In the genomic region with DNA sequence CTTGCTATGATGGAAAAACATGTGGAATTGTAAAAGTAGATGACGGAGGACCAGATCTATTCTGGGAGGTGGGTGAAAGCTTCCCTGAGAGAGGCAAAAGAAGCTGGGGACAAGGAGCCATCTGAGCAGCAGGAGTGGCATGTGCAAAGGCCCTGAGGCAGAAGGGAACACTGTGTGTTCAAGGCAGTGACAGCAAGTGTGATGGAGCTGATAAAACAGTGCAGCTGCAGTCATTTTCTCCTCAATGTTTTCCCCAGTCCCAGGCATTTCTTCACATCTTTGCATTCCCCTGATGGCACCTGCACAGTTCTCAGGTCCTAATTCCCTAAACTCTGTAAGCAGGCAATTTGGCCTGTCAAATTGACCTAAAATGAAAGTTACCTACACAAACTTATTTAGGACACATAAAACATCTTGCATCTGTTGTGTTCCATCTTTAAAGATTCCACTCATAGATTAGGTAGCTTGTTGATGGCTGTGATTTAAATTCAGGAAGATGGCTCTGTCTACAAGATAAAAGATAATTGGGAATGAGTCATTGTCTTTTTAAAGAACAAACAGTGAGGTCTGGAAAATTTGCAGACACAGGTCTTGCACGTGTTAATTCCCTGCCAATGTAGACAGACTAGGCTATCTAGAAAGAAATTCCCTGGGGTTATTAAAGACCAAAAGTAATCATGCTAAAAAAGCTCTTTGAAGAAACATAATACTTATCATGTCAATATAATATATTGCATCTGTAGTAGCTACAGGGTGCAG, we compare ENCODE assay signal across 17 cellular contexts.
"Had no signal": no experiment of that assay in that cellular context is flagged by ENCODE, and none has a peak within 500 bp of the region (broad histone marks: within the 10 kb centered on the region; RNA-seq: fewer than 3 reads in every experiment).

No MANE protein-coding gene starts in this region.

- H3K4me3 ChIP-seq: body of pancreas, cardiac muscle cell, mucosa of descending colon, tibial artery had no signal

- ATAC-seq: activated CD4-positive, CD25-positive, alpha-beta regulatory T cell treated with anti-CD3 and anti-CD28 coated beads, Interleukin-2, amount 50 U/mL, for 24 hours; activated CD8-positive, alpha-beta T cell treated with anti-CD3 and anti-CD28 coated beads for 36 hours; activated naive CD8-positive, alpha-beta T cell treated with anti-CD3 and anti-CD28 coated beads, Interleukin-2, amount 50 U/mL, for 24 hours; body of pancreas; foreskin keratinocyte; mucosa of descending colon had no signal

- DNase-seq: activated CD4-positive, alpha-beta T cell treated with anti-CD3 and anti-CD28 coated beads, Interleukin-2, amount 10 ng/mL, durations not matched to agents 24 days and 14 days; activated CD8-positive, alpha-beta T cell treated with anti-CD3 and anti-CD28 coated beads for 36 hours; activated gamma-delta T cell; activated naive CD4-positive, alpha-beta T cell treated with anti-CD3 and anti-CD28 coated beads, Interleukin-2, amount 50 U/mL, for 16 hours; activated naive CD8-positive, alpha-beta T cell treated with anti-CD3 and anti-CD28 coated beads, Interleukin-2, amount 50 U/mL, for 24 hours; body of pancreas; foreskin keratinocyte; hippocampal formation; mucosa of descending colon; naive B cell; posterior cingulate gyrus; stimulated activated CD4-positive, alpha-beta T cell treated with anti-CD3 and anti-CD28 coated beads, Interleukin-4, amount 100 ng/mL, for 24 hours; substantia nigra; T-helper 2 cell; tibial artery had no signal

- H3K27ac ChIP-seq: body of pancreas, cardiac muscle cell, foreskin keratinocyte had no signal

- H3K27me3 ChIP-seq: body of pancreas, cardiac muscle cell, foreskin keratinocyte, tibial artery had no signal

- H3K4me1 ChIP-seq: body of pancreas, foreskin keratinocyte had no signal

- H3K36me3 ChIP-seq: cardiac muscle cell, tibial artery had no signal

- H3K9me3 ChIP-seq: body of pancreas, mucosa of descending colon had no signal
